In genomic region chr19:49148784-49149651, GRCh38 we compare ENCODE assay signal across 1 cellular context.
TF ChIP-seq lines count a peak whose summit lies in the region.

No MANE protein-coding gene starts in this region.

TF ChIP-seq in endothelial cell of umbilical vein, 7 proteins besides CTCF, POLR2A, EP300 and RAD21 (continued from another document):
- TF ChIP-seq POLR2AphosphoS5 (IDR thresholded peaks at IDR 0.05; ENCODE audit: insufficient read depth, low read depth, low read length) (no peak), FOS (IDR thresholded peaks at IDR 0.05; ENCODE audit: borderline replicate concordance, insufficient read depth, low read length) (no peak), EZH2 (IDR thresholded peaks at IDR 0.05; ENCODE audit: borderline replicate concordance, low read depth, low read length, severe bottlenecking) (no peak), MAX (IDR thresholded peaks at IDR 0.05; ENCODE audit: insufficient read depth, insufficient read length) (no peak)
